16 cellular contexts compared by ENCODE assay signal in the genomic region with DNA sequence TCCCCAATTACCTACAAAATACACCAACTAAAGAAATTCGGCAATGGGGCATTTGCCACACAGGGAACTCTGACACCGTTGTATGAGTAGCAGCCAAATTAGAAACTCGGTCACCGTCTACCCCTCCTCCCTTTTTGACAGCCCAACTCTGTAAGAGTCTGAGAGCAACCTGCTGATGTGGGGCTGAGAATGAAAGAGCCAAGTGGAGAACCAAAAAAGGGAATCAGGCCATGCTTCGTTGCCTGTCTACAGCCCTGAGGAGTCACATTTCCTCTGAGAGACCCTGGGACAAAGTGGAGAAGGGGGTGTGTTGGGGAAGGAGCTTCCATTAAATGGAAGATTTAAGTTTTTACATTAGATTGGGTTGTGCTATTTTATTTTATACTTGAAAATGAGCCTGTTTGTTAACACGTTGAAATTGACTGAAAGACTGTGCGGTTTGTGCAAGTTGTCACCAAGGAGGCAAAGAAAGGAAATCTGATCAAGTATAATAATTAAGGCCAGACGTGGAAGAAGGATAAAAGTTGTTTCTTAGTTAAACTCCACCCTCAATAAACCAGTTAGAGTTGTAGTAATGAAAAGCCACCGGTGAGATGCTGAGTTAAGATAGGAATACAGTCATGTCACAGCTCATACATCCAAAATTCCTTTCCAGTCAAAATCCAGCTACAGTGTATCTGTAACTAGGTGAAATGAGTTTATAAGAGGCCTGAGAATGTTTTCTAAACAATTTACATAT.
DNase-seq lines count a peak whose midpoint lies in the region; ATAC-seq, FAIRE-seq and TF ChIP-seq lines count a peak whose summit lies in the region.
"Had no signal": no experiment of that assay in that cellular context is flagged by ENCODE, and none has a peak within 500 bp of the region (broad histone marks: within the 10 kb centered on the region; RNA-seq: fewer than 3 reads in every experiment).

No MANE protein-coding gene starts in this region.

- DNase-seq in AG10803 (ENCODE audit: low read depth) (peak; percentile 24), GM23248 (peak; percentile 55), RWPE2 (ENCODE audit: low spot score) (no peak), keratinocyte (ENCODE audit: low read depth, low spot score) (no peak), stomach (no peak)
- DNase-seq in central memory CD4-positive, alpha-beta T cell = no peak
- DNase-seq in NK-92 treated with Interleukin-12 subunit alpha and Interleukin-12 subunit beta, amount 100 ng/mL, for 24 hours (lab: John Stamatoyannopoulos, UW) = no peak
- DNase-seq: AML-193; CD4-positive, CD25-positive, alpha-beta regulatory T cell; NCI-H1436 treated with DMSO at 0.1 percent for 48 hours; NCI-H2081 treated with DMSO at 0.1 percent for 48 hours; NCI-H774; SIG-M5 had no signal

- no peaks in the 10 kb centered on the region for H3K9me1 ChIP-seq in keratinocyte (ENCODE audit: control insufficient read depth, extremely low read depth, insufficient read depth, low read length)

- TF ChIP-seq EP300 in stomach (IDR thresholded peaks at IDR 0.05) = no peak

- H3K79me2 ChIP-seq in GM23248 (ENCODE audit: insufficient read depth) = no peaks in the 10 kb centered on the region
- no peaks in the 10 kb centered on the region for H3K79me2 ChIP-seq in keratinocyte (ENCODE audit: control insufficient read depth, insufficient read depth, low read length)

- peaks cover 34% of the 10 kb centered on the region for H3F3A ChIP-seq in GM23248 (ENCODE audit: insufficient read depth)

- H3K36me3 ChIP-seq in GM23248 (ENCODE audit: low read depth) (no peaks in the 10 kb centered on the region), RWPE2 (ENCODE audit: low read depth) (no peaks in the 10 kb centered on the region), keratinocyte (ENCODE audit: control insufficient read depth in 2 of 2, extremely low read depth in 1 of 2, insufficient read depth in 2 of 2, low read length in 2 of 2) (no peaks in the 10 kb centered on the region), stomach (no peaks in the 10 kb centered on the region)

- dilution Hi-C loops in keratinocyte (cut with MboI; ENCODE audit: extremely low pct_ligation_motif_present, low sequenced_read_pairs) = no loop called here

- FAIRE-seq in keratinocyte (lab: Jason Lieb, UNC) = peak; percentile 49
- FAIRE-seq: HTR-8/SVneo, RCC 7860 had no signal

- H4K20me1 ChIP-seq in GM23248 (ENCODE audit: insufficient read depth) (no peaks in the 10 kb centered on the region), keratinocyte (ENCODE audit: control insufficient read depth, extremely low read depth, insufficient read depth, low read length) (no peaks in the 10 kb centered on the region)

- 34 to 37% methylated on average over 9 of the region's 9 CpGs for WGBS in GM23248 (ENCODE audit: low coverage in 1 of 2, low lambda C conversion rate in 2 of 2, missing lambda C conversion rate in 2 of 2), 2 experiments
- WGBS in stomach, 5 donors = 74 to 87% (median 83%) methylated on average over 9 of the region's 9 CpGs

- in situ Hi-C loops in GM23248 (cut with MboI) = no loop called here

- peak overlapping the region; percentile 44 for H3K4me2 ChIP-seq in GM23248 (ENCODE audit: unreplicated experiment)
- no peak overlapping the region for H3K4me2 ChIP-seq in keratinocyte (ENCODE audit: control insufficient read depth, extremely low read depth, insufficient read depth, low read depth, low read length)

- H3K27ac ChIP-seq in GM23248 (no peak overlapping the region; the same call in 1 of the 2 replicates), RWPE2 (ENCODE audit: poor library complexity, severe bottlenecking) (peak overlapping the region; percentile 99), keratinocyte (ENCODE audit: control insufficient read depth, insufficient read depth, low read length) (no peak overlapping the region), stomach (no peak overlapping the region)

- no peak for ATAC-seq in RWPE2 (ENCODE audit: low read depth)
- ATAC-seq: HCT116 had no signal

- H3K9me3 ChIP-seq in GM23248 (ENCODE audit: low read depth) = no peaks in the 10 kb centered on the region
- no peaks in the 10 kb centered on the region for H3K9me3 ChIP-seq in RWPE2 (ENCODE audit: severe bottlenecking)
- H3K9me3 ChIP-seq in keratinocyte (ENCODE audit: control insufficient read depth, low read depth, low read length) = no peaks in the 10 kb centered on the region
- H3K9me3 ChIP-seq in stomach = no peaks in the 10 kb centered on the region

- H3K9ac ChIP-seq in GM23248 = no peak overlapping the region
- H3K9ac ChIP-seq in keratinocyte (ENCODE audit: control insufficient read depth, extremely low read depth, insufficient read depth, low read length) = no peak overlapping the region

- no peaks in the 10 kb centered on the region for H3K9me2 ChIP-seq in GM23248 (ENCODE audit: insufficient read depth)

- H2AFZ ChIP-seq in GM23248 (peak overlapping the region; percentile 52), keratinocyte (ENCODE audit: control insufficient read depth, low read length) (peak overlapping the region; percentile 14)

- no peak for TF ChIP-seq POLR2A in stomach (IDR thresholded peaks at IDR 0.05)

- no peak overlapping the region for H3K4me3 ChIP-seq in AG10803 (ENCODE audit: low read length)
- H3K4me3 ChIP-seq in GM23248 = no peak overlapping the region
- no peak overlapping the region for H3K4me3 ChIP-seq in RWPE2 (ENCODE audit: severe bottlenecking)
- H3K4me3 ChIP-seq in keratinocyte (ENCODE audit: control insufficient read depth in 2 of 3, extremely low read depth in 1 of 3, insufficient read depth in 2 of 3, low read depth in 1 of 3, low read length in 3 of 3) = no peak overlapping the region
- H3K4me3 ChIP-seq in stomach = no peak overlapping the region

- H3K4me1 ChIP-seq in GM23248 (ENCODE audit: insufficient read depth) (peaks cover 36% of the 10 kb centered on the region), RWPE2 (ENCODE audit: insufficient read depth, poor library complexity, severe bottlenecking) (peaks cover 25% of the 10 kb centered on the region), keratinocyte (ENCODE audit: control insufficient read depth, extremely low read depth, insufficient read depth, low read length) (peaks cover 28% of the 10 kb centered on the region), stomach (no peaks in the 10 kb centered on the region)

- intact Hi-C loops in stomach (cut with DNase I; ENCODE audit: low total_unique reads) = no loop called here

- no peaks in the 10 kb centered on the region for H3K27me3 ChIP-seq in GM23248 (replicated peaks; ENCODE audit: insufficient read depth)
- no peaks in the 10 kb centered on the region for H3K27me3 ChIP-seq in RWPE2 (ENCODE audit: insufficient read depth, poor library complexity, severe bottlenecking)
- no peaks in the 10 kb centered on the region for H3K27me3 ChIP-seq in keratinocyte (ENCODE audit: control insufficient read depth, extremely low read depth, insufficient read depth, low read length)
- no peaks in the 10 kb centered on the region for H3K27me3 ChIP-seq in stomach

- no peak for TF ChIP-seq CTCF in AG10803 (conservative IDR thresholded peaks at IDR 0.05; ENCODE audit: low read length)
- no peak for TF ChIP-seq CTCF in RWPE2 (IDR thresholded peaks at IDR 0.05; ENCODE audit: poor library complexity, severe bottlenecking)
- no peak for TF ChIP-seq CTCF in keratinocyte (optimal IDR thresholded peaks at IDR 0.05 in 1 of 3, IDR thresholded peaks at IDR 0.05 in 1 of 3, conservative IDR thresholded peaks at IDR 0.05 in 1 of 3; ENCODE audit: extremely low read depth in 1 of 3, insufficient read depth in 2 of 3, low read length in 3 of 3)
- TF ChIP-seq CTCF in stomach (IDR thresholded peaks at IDR 0.05) = no peak

Comparison
In these comparisons a context has a peak if more than half of its experiments do, and no peak if none do; other contexts are left out.
1. DNase-seq: peak in AG10803 (single experiment) and GM23248 (single experiment); none in RWPE2 (single experiment), keratinocyte (single experiment), central memory CD4-positive, alpha-beta T cell (single experiment), stomach (single experiment) and NK-92 treated with Interleukin-12 subunit alpha and Interleukin-12 subunit beta, amount 100 ng/mL, for 24 hours (single experiment).